Comparison of ENCODE assay signal across 10 cellular contexts in the genomic region with DNA sequence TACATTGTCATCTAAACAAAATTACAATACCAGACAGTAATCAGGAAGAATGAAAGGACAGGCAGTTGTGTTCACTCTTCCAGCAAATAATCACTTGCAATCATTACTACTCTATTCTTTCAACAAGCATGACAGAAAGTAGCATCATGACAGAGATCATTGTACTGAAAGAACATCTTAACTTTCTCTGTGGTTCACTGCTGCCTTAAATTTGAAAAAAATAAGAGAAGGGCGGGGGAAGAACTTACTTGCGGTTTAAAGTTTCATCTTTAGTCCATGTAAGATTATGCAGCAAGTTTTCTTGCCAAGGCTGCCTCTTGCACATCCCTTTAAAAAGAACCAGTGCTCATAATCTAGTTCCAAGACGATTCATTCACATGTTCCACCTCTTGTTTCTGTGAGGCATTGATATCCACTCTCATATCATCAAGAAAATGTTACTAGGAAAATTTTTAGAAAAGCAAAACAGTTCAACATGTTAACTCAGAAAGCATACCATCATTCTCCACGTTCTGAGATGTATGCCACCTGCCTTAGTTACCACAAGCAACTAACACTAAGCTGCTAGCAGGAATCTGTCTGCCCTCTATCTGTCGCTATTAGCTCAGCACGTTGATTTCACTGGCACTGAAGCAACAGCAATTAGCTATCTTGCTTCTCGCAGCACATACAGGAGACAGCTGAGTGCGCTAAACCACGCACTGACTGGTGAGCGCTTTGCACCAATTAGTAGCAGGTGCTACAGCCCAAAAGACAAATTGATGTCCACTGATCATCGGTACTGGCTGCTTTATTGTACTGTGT. TPM values are rescaled to one million over a fixed set of nuclear protein-coding genes. Genes with fewer than 3 reads are reported as not detected.
DNase-seq lines count a peak whose midpoint lies in the region; ATAC-seq and TF ChIP-seq lines count a peak whose summit lies in the region.
"Had no signal": no experiment of that assay in that cellular context is flagged by ENCODE, and none has a peak within 500 bp of the region (broad histone marks: within the 10 kb centered on the region; RNA-seq: fewer than 3 reads in every experiment).

A gene (minus strand): TSS at position 555 of the 804 bp plus-strand sequence. CDS start 136,969 bp downstream, outside the sequence.

- H3K79me1 ChIP-seq in mesenchymal stem cell (replicated peaks; ENCODE audit: low read length, poor library complexity, severe bottlenecking) = no peaks in the 10 kb centered on the region

- no peak within 1 kb of the TSS for H2AK5ac ChIP-seq in mesenchymal stem cell (ENCODE audit: low read length, severe bottlenecking)

- peaks cover 6 to 18% (median 11%) of the 10 kb centered on the region in 3 donors for H3K9me3 Mint-ChIP-seq in T-cell

- H3K4me2 ChIP-seq in mammary epithelial cell (ENCODE audit: insufficient read depth, low read depth, low read length) (peak within 1 kb of the TSS; percentile 5), mesenchymal stem cell (ENCODE audit: low read length, poor library complexity, severe bottlenecking) (no peak within 1 kb of the TSS)

- no peaks in the 10 kb centered on the region for H3K79me2 ChIP-seq in mammary epithelial cell (ENCODE audit: insufficient read depth, low read length)

- no peak within 1 kb of the TSS for H2BK120ac ChIP-seq in mesenchymal stem cell (ENCODE audit: low read depth, low read length)

- no peak within 1 kb of the TSS for H3K23ac ChIP-seq in mesenchymal stem cell (ENCODE audit: low read length in 2 of 2)

- no peak within 1 kb of the TSS for H3K27ac Mint-ChIP-seq in T-cell
- H3K27ac Mint-ChIP-seq: T-helper 1 cell treated with Interleukin-12 subunit alpha and Interleukin-12 subunit beta and Interleukin-4 antibody, amounts not matched to agents 30 μg/mL and 1 μg/mL, for 36 hours had no signal

- H3K4me1 Mint-ChIP-seq in T-cell = no peaks in the 10 kb centered on the region

- no peaks in the 10 kb centered on the region for H3K36me3 Mint-ChIP-seq in T-cell

- H2BK12ac ChIP-seq in mesenchymal stem cell (ENCODE audit: low read length in 2 of 2) = no peak within 1 kb of the TSS

- H2BK15ac ChIP-seq in mesenchymal stem cell (ENCODE audit: low read depth, poor library complexity, severe bottlenecking) = no peak within 1 kb of the TSS

- intact Hi-C loops in mammary epithelial cell (cut with micrococcal nuclease) (no loop called here), esophagus squamous epithelium (cut with DNase I) (no loop called here)

- dilution Hi-C loops in mammary epithelial cell (cut with HindIII; ENCODE audit: low sequenced_read_pairs) = no loop called here

- in situ Hi-C loops in mammary epithelial cell (cut with MboI; ENCODE audit: low sequenced_read_pairs in 2 of 2) = no loop called here

- CTCF ChIA-PET in mammary epithelial cell (lab: Charles Lee; ENCODE audit: low non-redundant PET) (interaction anchor here (0.6 kb wide), 1 partner anchor 13 kb away, joined by 3 read pairs; no protein-coding TSS in a partner anchor), T-cell (lab: Charles Lee) (no interaction called here)

- H2BK5ac ChIP-seq in mesenchymal stem cell (ENCODE audit: low read depth, low read length, poor library complexity, severe bottlenecking) = no peak within 1 kb of the TSS

- H2AFZ ChIP-seq in mammary epithelial cell (ENCODE audit: low read depth, low read length) (peak within 1 kb of the TSS; percentile 44), mesenchymal stem cell (ENCODE audit: low read depth, low read length) (no peak within 1 kb of the TSS)

- H3K4me3 Mint-ChIP-seq in T-cell = no peak within 1 kb of the TSS
- H3K4me3 Mint-ChIP-seq: T-helper 1 cell treated with Interleukin-12 subunit alpha and Interleukin-12 subunit beta and Interleukin-4 antibody, amounts not matched to agents 30 μg/mL and 1 μg/mL, for 36 hours had no signal

- ATAC-seq in T-cell (replicated peaks in 1 of 4) = no peak
- ATAC-seq in GM18520 (IDR thresholded peaks at IDR 0.05; ENCODE audit: unreplicated experiment) = no peak

- no peak within 1 kb of the TSS for H4K91ac ChIP-seq in mesenchymal stem cell (ENCODE audit: low read length)

- no peaks in the 10 kb centered on the region for H3K27me3 Mint-ChIP-seq in T-cell

- H3K4me1 ChIP-seq in mammary epithelial cell (ENCODE audit: insufficient read depth, low read length) (peaks cover 10% of the 10 kb centered on the region), mesenchymal stem cell (ENCODE audit: control insufficient read depth, insufficient read depth, low read depth, low read length) (no peaks in the 10 kb centered on the region), esophagus squamous epithelium (no peaks in the 10 kb centered on the region)

- no peak within 1 kb of the TSS for H3K9ac ChIP-seq in mammary epithelial cell (ENCODE audit: insufficient read depth, low read length)
- no peak within 1 kb of the TSS for H3K9ac ChIP-seq in mesenchymal stem cell (ENCODE audit: low read length)

- no peak within 1 kb of the TSS for H3K18ac ChIP-seq in mesenchymal stem cell (ENCODE audit: low read depth in 1 of 2, low read length in 2 of 2)

- POLR2A ChIA-PET in T-cell (lab: Charles Lee) = no interaction called here

- H3K27me3 ChIP-seq in mammary epithelial cell (ENCODE audit: insufficient read depth, low read length) (no peaks in the 10 kb centered on the region), mesenchymal stem cell (ENCODE audit: control insufficient read depth in 1 of 2, insufficient read depth in 1 of 2, low read length in 2 of 2) (no peaks in the 10 kb centered on the region), esophagus squamous epithelium (no peaks in the 10 kb centered on the region)

- DNase-seq in ELR (ENCODE audit: low read depth) (peak; percentile 0), NCI-H1436 (lab: John Stamatoyannopoulos, UW) (peak; percentile 56), mammary epithelial cell (peak; percentile 26), mesenchymal stem cell (peak; percentile 33), T-cell (no peak), NCI-H2171 (lab: John Stamatoyannopoulos, UW) (no peak), esophagus squamous epithelium (lab: John Stamatoyannopoulos, UW) (no peak)

- TF ChIP-seq POLR2A in esophagus squamous epithelium (IDR thresholded peaks at IDR 0.05) = no peak

- no peak within 1 kb of the TSS for H3K14ac ChIP-seq in mesenchymal stem cell (ENCODE audit: low read length in 2 of 2)

- no peak within 1 kb of the TSS for H3K4me3 ChIP-seq in mammary epithelial cell (replicated peaks in 1 of 3; ENCODE audit: insufficient read depth in 1 of 3, low read depth in 2 of 3, low read length in 3 of 3)
- H3K4me3 ChIP-seq in mesenchymal stem cell (ENCODE audit: insufficient read depth in 1 of 2, low read depth in 1 of 2, low read length in 2 of 2) = peak within 1 kb of the TSS in 1 of 2 experiments; percentile 11
- no peak within 1 kb of the TSS for H3K4me3 ChIP-seq in esophagus squamous epithelium
- H3K4me3 ChIP-seq: lung had no signal

- H3K36me3 ChIP-seq in mammary epithelial cell (ENCODE audit: insufficient read depth, low read length) = no peaks in the 10 kb centered on the region
- no peaks in the 10 kb centered on the region for H3K36me3 ChIP-seq in mesenchymal stem cell (ENCODE audit: control insufficient read depth in 1 of 2, insufficient read depth in 2 of 2, low read depth in 1 of 2, low read length in 2 of 2)
- no peaks in the 10 kb centered on the region for H3K36me3 ChIP-seq in esophagus squamous epithelium

- BruUV-seq in mammary epithelial cell (replicated peaks; lab: Mats Ljungman, UMichigan) = no TSS peak

- H3K4ac ChIP-seq in mesenchymal stem cell (ENCODE audit: low read depth in 1 of 2, low read length in 2 of 2) = no peak within 1 kb of the TSS

- H3K27ac ChIP-seq in mammary epithelial cell (ENCODE audit: insufficient read depth, low read depth, low read length) (no peak within 1 kb of the TSS), mesenchymal stem cell (ENCODE audit: low read length, poor library complexity, severe bottlenecking) (no peak within 1 kb of the TSS), esophagus squamous epithelium (no peak within 1 kb of the TSS)

- TF ChIP-seq CTCF in mammary epithelial cell (conservative IDR thresholded peaks at IDR 0.05 in 1 of 2, IDR thresholded peaks at IDR 0.05 in 1 of 2; ENCODE audit: extremely low read depth in 1 of 2, insufficient read depth in 1 of 2, low read depth in 1 of 2, low read length in 2 of 2) (peak; percentile 46 to 71), esophagus squamous epithelium (IDR thresholded peaks at IDR 0.05) (no peak)

- WGBS in mammary epithelial cell (ENCODE audit: low coverage, missing lambda C conversion rate) = 19% methylated on average over 11 of the region's 11 CpGs
- 35% methylated on average over 10 of the region's 11 CpGs for WGBS in mesenchymal stem cell
- 26 to 30% methylated on average over 11 of the region's 11 CpGs for WGBS in esophagus squamous epithelium, 2 donors

- H3K9me3 ChIP-seq in mammary epithelial cell (replicated peaks; ENCODE audit: insufficient read depth, low read length) = no peaks in the 10 kb centered on the region
- no peaks in the 10 kb centered on the region for H3K9me3 ChIP-seq in mesenchymal stem cell (ENCODE audit: control insufficient read depth, low read length)
- H3K9me3 ChIP-seq in esophagus squamous epithelium = no peaks in the 10 kb centered on the region

- no peak within 1 kb of the TSS for H4K8ac ChIP-seq in mesenchymal stem cell (ENCODE audit: low read length)

- H4K20me1 ChIP-seq in mammary epithelial cell (ENCODE audit: insufficient read depth, low read length) = no peaks in the 10 kb centered on the region

RNA-seq across cellular contexts. Expression of the gene that starts here (rescaled TPM):
- total RNA-seq in mammary epithelial cell (not detected), T-cell (not detected), esophagus squamous epithelium (not detected)
- polyA plus RNA-seq in mammary epithelial cell = not detected
- polyA minus RNA-seq in mammary epithelial cell = not detected
- polyA plus RNA-seq in mesenchymal stem cell (2013, experiment 1 of 2) = not detected
- not detected for polyA plus RNA-seq in mesenchymal stem cell (2013, experiment 2 of 2)

Comparison
In these comparisons a context has a peak if more than half of its experiments do, and no peak if none do; other contexts are left out.
1. Peak in DNase-seq and H3K4me2 ChIP-seq in mammary epithelial cell; RNA of the gene not detected or under 1 TPM.
2. DNase-seq: peak in ELR (single experiment), NCI-H1436 (single experiment) and mesenchymal stem cell (single experiment); none in T-cell (0 of 34), NCI-H2171 (single experiment) and esophagus squamous epithelium (single experiment).
3. CTCF ChIP-seq: peak in mammary epithelial cell (2 of 2); none in esophagus squamous epithelium (0 of 6).